In genomic region chr4:101169044-101170014, GRCh38 we compare ENCODE assay signal across 8 cellular contexts.
A peak's percentile ranks its signal among the peaks of the same experiment; 100 is the strongest.
DNase-seq lines count a peak whose midpoint lies in the region; ATAC-seq and TF ChIP-seq lines count a peak whose summit lies in the region.

No MANE protein-coding gene starts in this region.

- H3K27ac ChIP-seq in OCI-LY3 (ENCODE audit: low read length) = no peak overlapping the region
- no peak overlapping the region for H3K27ac ChIP-seq in foreskin keratinocyte

- H3K4me2 ChIP-seq in OCI-LY3 (ENCODE audit: low read length) = peak overlapping the region; percentile 24; the same call in 1 of the 2 replicates

- no peaks in the 10 kb centered on the region for H3K36me3 ChIP-seq in OCI-LY3 (replicated peaks; ENCODE audit: low read depth, low read length)

- no peak overlapping the region for H3K9ac ChIP-seq in OCI-LY3 (ENCODE audit: low read length)

- TF ChIP-seq EP300 in Ishikawa (IDR thresholded peaks at IDR 0.05; ENCODE audit: borderline replicate concordance) = no peak

- H3K79me2 ChIP-seq in OCI-LY3 (ENCODE audit: low read length) = peaks cover 3% of the 10 kb centered on the region; the same call in 1 of the 2 replicates

- DNase-seq in EH (ENCODE audit: low read depth) = peak; percentile 69
- peak; percentile 48 to 64 for DNase-seq in activated T-cell treated with anti-CD3 and anti-CD28 coated beads, Interleukin-2, amount 50 U/mL, for 48 hours
- DNase-seq in foreskin keratinocyte = peak; percentile 37 to 70
- DNase-seq in pons (ENCODE audit: low spot score) = peak; percentile 85
- DNase-seq in middle frontal gyrus (ENCODE audit: extremely low spot score, low spot score) = no peak

- H2AFZ ChIP-seq in OCI-LY3 (ENCODE audit: low read depth, low read length) = no peak overlapping the region

- peak; percentile 95 for TF ChIP-seq RAD21 in Ishikawa (IDR thresholded peaks at IDR 0.05; ENCODE audit: low read depth)

- peaks cover 10% of the 10 kb centered on the region for H4K20me1 ChIP-seq in OCI-LY3 (ENCODE audit: insufficient read depth, low read length)

- H3K27me3 ChIP-seq in OCI-LY3 (ENCODE audit: low read depth, low read length) = no peaks in the 10 kb centered on the region
- H3K27me3 ChIP-seq in foreskin keratinocyte = no peaks in the 10 kb centered on the region

- H3K4me1 ChIP-seq in OCI-LY3 (ENCODE audit: low read length) (peaks cover 11% of the 10 kb centered on the region), foreskin keratinocyte (peaks cover 19% of the 10 kb centered on the region)

- ATAC-seq in GM21717 (IDR thresholded peaks at IDR 0.05; ENCODE audit: unreplicated experiment) (peak; percentile 100), foreskin keratinocyte (peak; percentile 88)

- no peaks in the 10 kb centered on the region for H3K9me3 ChIP-seq in OCI-LY3 (ENCODE audit: insufficient read depth, low read length)

- H3K4me3 ChIP-seq in OCI-LY3 (ENCODE audit: low read length) = no peak overlapping the region

- peak; percentile 96 for TF ChIP-seq CTCF in OCI-LY3 (IDR thresholded peaks at IDR 0.05; ENCODE audit: low read depth, low read length)
- peak; percentile 87 for TF ChIP-seq CTCF in foreskin keratinocyte (conservative IDR thresholded peaks at IDR 0.05)

TF ChIP-seq in Ishikawa, 13 proteins besides CTCF, POLR2A, EP300 and RAD21:
- no peak for TF ChIP-seq REST (IDR thresholded peaks at IDR 0.05; ENCODE audit: low read depth)
- TF ChIP-seq USF1 (IDR thresholded peaks at IDR 0.05) = no peak
- TF ChIP-seq EGR1 (IDR thresholded peaks at IDR 0.05) = no peak
- no peak for TF ChIP-seq CEBPB (IDR thresholded peaks at IDR 0.05)
